In the genomic region with DNA sequence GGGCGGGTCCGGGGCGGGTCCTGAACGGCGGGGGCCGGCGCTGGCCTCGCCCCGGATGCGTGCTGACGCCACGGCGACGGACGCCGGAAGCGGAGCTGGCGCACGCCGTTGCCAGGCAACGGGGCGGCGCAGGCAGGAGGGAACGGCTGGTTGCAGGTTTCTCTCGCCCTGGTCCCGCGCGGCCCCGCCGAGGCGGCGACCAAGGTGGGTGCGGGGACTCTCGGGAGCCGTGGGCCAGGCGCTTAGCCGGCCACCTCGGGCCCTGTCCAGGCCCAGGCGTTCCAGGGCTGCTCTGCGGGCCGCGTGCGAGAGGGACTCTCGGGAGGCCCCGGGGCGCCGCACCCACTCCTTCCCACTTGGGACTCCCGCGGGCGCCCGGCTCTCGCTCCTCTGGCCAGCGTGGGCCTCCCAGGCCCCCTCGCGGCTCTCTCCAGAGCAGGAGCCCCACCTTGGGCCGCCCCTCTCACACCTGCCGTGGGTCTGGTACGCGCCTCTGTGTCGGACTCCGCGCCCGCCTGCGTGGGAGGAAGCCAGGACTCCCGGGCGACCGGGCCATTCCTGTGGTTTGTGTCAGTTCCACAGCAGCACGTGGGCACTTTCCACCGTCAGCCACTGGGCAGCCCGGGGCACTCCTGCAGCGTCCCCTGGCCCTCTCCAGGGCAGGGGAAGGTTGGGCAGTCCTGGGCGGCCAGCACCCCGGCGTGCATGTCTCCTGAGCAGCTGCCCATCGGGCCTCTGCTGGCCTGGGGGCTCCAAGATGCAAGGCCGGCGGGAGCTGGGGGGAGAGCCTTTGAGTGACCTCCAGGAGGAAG, we compare ENCODE assay signal across 8 cellular contexts. TPM values are rescaled to one million over a fixed set of nuclear protein-coding genes. Genes with fewer than 3 reads are reported as not detected.
A peak's percentile ranks its signal among the peaks of the same experiment; 100 is the strongest.
DNase-seq lines count a peak whose midpoint lies in the region; ATAC-seq and TF ChIP-seq lines count a peak whose summit lies in the region.

Gene CLBA1, plus strand, starts transcription at position 114 of the 812 bp plus-strand sequence. Its CDS starts 644 bp downstream, at position 758.

- 0% methylated on average over 38 to 53 of the region's 77 CpGs for WGBS in lower leg skin, 2 donors

- H3K27me3 Mint-ChIP-seq in activated CD4-positive, alpha-beta T cell treated with anti-CD3 and anti-CD28 coated beads, Interleukin-2, amount 10 ng/mL, durations not matched to agents 24 days and 14 days: peaks cover 3% of the 10 kb centered on the region

- H3K27ac ChIP-seq in dorsolateral prefrontal cortex: peak within 1 kb of the TSS in 47 of 59 donors; percentile 9 to 86 (median 61)

- peaks cover 5% of the 10 kb centered on the region for H3K4me1 Mint-ChIP-seq in activated CD4-positive, alpha-beta T cell treated with anti-CD3 and anti-CD28 coated beads, Interleukin-2, amount 10 ng/mL, durations not matched to agents 24 days and 14 days

- H3K4me3 ChIP-seq in dorsolateral prefrontal cortex (peak within 1 kb of the TSS; percentile 51 to 99 (median 87)), lower leg skin (ENCODE audit: low read depth, poor library complexity, severe bottlenecking) (peak within 1 kb of the TSS; percentile 31)

- peak; percentile 90 for ATAC-seq in GM18909 (IDR thresholded peaks at IDR 0.05; ENCODE audit: poor library complexity, unreplicated experiment)
- ATAC-seq in HG03175 (IDR thresholded peaks at IDR 0.05; ENCODE audit: unreplicated experiment): peak; percentile 95

- intact Hi-C loops in activated CD4-positive, alpha-beta T cell treated with anti-CD3 and anti-CD28 coated beads, Interleukin-2, amount 10 ng/mL, durations not matched to agents 24 days and 14 days (cut with micrococcal nuclease): loop anchor here (1.0 to 5.0 kb wide), 2 partner anchors 35 to 431 kb away; partner anchors contain the start of genes CDCA4 and MTA1
- intact Hi-C loops in dorsolateral prefrontal cortex (cut with DNase I) (loop anchor here (1.0 to 10.0 kb wide), 3 partner anchors 35 to 199 kb away; partner anchors contain the start of genes CDCA4 (in 2 of the 2) and NUDT14 (in 1 of the 2)), lower leg skin (cut with DNase I; ENCODE audit: low total_unique reads) (no loop called here)

- TF ChIP-seq POLR2A in lower leg skin (IDR thresholded peaks at IDR 0.05): no peak

- peaks cover 2% of the 10 kb centered on the region for H3K36me3 Mint-ChIP-seq in activated CD4-positive, alpha-beta T cell treated with anti-CD3 and anti-CD28 coated beads, Interleukin-2, amount 10 ng/mL, durations not matched to agents 24 days and 14 days (ENCODE audit: low read depth)

- peak within 1 kb of the TSS; percentile 75 for H3K4me3 Mint-ChIP-seq in activated CD4-positive, alpha-beta T cell treated with anti-CD3 and anti-CD28 coated beads, Interleukin-2, amount 10 ng/mL, durations not matched to agents 24 days and 14 days

- peak within 1 kb of the TSS; percentile 75 for H3K27ac Mint-ChIP-seq in activated CD4-positive, alpha-beta T cell treated with anti-CD3 and anti-CD28 coated beads, Interleukin-2, amount 10 ng/mL, durations not matched to agents 24 days and 14 days

- no peaks in the 10 kb centered on the region for H3K27me3 ChIP-seq in dorsolateral prefrontal cortex

- TF ChIP-seq CTCF in dorsolateral prefrontal cortex (IDR thresholded peaks at IDR 0.05 in 54 of 56, conservative IDR thresholded peaks at IDR 0.05 in 2 of 56; ENCODE audit: low read depth in 1 of 56, partially characterized antibody in 56 of 56) (peak in 9 of 56 donors; percentile 4 to 39 (median 20)), lower leg skin (IDR thresholded peaks at IDR 0.05) (no peak)

- DNase-seq in AML-193 (lab: John Stamatoyannopoulos, UW) (peak; percentile 60 to 70), NCI-H460 (ENCODE audit: extremely low read depth, low read depth) (peak; percentile 89), dorsolateral prefrontal cortex (peak in 9 of 10 donors; percentile 64 to 97 (median 86)), lower leg skin (ENCODE audit: low spot score in 2 of 2) (peak; percentile 80 to 97)
- DNase-seq in activated CD4-positive, alpha-beta T cell treated with anti-CD3 and anti-CD28 coated beads, Interleukin-2, amount 10 ng/mL, durations not matched to agents 24 days and 14 days: peak; percentile 97
- peak; percentile 86 for DNase-seq in stimulated activated CD4-positive, alpha-beta T cell treated with anti-CD3 and anti-CD28 coated beads, Interleukin-4, amount 100 ng/mL, for 24 hours

- H3K9me3 Mint-ChIP-seq in activated CD4-positive, alpha-beta T cell treated with anti-CD3 and anti-CD28 coated beads, Interleukin-2, amount 10 ng/mL, durations not matched to agents 24 days and 14 days: no peaks in the 10 kb centered on the region

RNA-seq across cellular contexts. Expression of gene CLBA1, which starts in this region (rescaled TPM):
- total RNA-seq in NCI-H460 (2014; rRNA removed; shearing (Covaris generic)): 9.1 and 11.8 TPM in 2 replicates
- 19.8 and 21.9 TPM in 2 replicates for polyA plus RNA-seq in NCI-H460 (2014; cell fraction: nucleus; rRNA removed)
- 2.4 and 2.5 TPM in 2 replicates for total RNA-seq in activated CD4-positive, alpha-beta T cell treated with anti-CD3 and anti-CD28 coated beads, Interleukin-2, amount 10 ng/mL, durations not matched to agents 24 days and 14 days
- 10 to 100 TPM in 82 of 120 experiments, 1 to 10 TPM in 38; 5.2 to 21.3 (median 11.7) TPM for total RNA-seq in dorsolateral prefrontal cortex
- total RNA-seq in lower leg skin: 10 to 100 TPM in 1 of 4 donors, 1 to 10 TPM in 3; 2.2 to 11.7 (median 6.5) TPM

Comparison
In these comparisons a context has a peak if more than half of its experiments do, and no peak if none do; other contexts are left out.
1. Peak in every context shown above with its lines: DNase-seq, ATAC-seq, H3K4me3 ChIP-seq and H3K27ac ChIP-seq.